In the genomic region with DNA sequence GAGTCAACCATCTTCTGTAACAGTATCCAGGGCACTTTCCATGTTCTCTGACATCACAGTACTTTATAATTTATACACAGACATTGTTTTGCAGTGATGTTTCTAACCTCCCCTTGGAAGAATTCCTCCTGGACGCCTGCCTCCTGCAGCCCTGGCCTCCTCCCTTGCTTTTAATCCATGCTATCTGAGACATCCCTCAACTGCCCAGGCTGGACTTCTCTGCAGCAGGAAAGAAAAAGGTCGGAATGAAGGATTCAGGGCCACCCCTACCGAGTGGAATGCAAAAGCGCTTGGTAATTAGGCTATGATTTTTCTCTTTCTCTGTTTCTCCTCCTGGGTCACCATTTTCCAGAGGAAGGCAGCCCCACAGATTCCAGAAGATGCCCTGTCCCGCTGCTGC, we compare ENCODE assay signal across 1 cellular context.
TF ChIP-seq lines count a peak whose summit lies in the region.

No MANE protein-coding gene starts in this region.

TF ChIP-seq in GM23338, 12 proteins besides CTCF, POLR2A, EP300 and RAD21:
- TF ChIP-seq, protein P1, sequence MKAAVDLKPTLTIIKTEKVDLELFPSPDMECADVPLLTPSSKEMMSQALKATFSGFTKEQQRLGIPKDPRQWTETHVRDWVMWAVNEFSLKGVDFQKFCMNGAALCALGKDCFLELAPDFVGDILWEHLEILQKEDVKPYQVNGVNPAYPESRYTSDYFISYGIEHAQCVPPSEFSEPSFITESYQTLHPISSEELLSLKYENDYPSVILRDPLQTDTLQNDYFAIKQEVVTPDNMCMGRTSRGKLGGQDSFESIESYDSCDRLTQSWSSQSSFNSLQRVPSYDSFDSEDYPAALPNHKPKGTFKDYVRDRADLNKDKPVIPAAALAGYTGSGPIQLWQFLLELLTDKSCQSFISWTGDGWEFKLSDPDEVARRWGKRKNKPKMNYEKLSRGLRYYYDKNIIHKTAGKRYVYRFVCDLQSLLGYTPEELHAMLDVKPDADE (IDR thresholded peaks at IDR 0.05) = no peak
- no peak for TF ChIP-seq POLR2AphosphoS5 (IDR thresholded peaks at IDR 0.05; ENCODE audit: low read depth)
- TF ChIP-seq, protein P2, sequence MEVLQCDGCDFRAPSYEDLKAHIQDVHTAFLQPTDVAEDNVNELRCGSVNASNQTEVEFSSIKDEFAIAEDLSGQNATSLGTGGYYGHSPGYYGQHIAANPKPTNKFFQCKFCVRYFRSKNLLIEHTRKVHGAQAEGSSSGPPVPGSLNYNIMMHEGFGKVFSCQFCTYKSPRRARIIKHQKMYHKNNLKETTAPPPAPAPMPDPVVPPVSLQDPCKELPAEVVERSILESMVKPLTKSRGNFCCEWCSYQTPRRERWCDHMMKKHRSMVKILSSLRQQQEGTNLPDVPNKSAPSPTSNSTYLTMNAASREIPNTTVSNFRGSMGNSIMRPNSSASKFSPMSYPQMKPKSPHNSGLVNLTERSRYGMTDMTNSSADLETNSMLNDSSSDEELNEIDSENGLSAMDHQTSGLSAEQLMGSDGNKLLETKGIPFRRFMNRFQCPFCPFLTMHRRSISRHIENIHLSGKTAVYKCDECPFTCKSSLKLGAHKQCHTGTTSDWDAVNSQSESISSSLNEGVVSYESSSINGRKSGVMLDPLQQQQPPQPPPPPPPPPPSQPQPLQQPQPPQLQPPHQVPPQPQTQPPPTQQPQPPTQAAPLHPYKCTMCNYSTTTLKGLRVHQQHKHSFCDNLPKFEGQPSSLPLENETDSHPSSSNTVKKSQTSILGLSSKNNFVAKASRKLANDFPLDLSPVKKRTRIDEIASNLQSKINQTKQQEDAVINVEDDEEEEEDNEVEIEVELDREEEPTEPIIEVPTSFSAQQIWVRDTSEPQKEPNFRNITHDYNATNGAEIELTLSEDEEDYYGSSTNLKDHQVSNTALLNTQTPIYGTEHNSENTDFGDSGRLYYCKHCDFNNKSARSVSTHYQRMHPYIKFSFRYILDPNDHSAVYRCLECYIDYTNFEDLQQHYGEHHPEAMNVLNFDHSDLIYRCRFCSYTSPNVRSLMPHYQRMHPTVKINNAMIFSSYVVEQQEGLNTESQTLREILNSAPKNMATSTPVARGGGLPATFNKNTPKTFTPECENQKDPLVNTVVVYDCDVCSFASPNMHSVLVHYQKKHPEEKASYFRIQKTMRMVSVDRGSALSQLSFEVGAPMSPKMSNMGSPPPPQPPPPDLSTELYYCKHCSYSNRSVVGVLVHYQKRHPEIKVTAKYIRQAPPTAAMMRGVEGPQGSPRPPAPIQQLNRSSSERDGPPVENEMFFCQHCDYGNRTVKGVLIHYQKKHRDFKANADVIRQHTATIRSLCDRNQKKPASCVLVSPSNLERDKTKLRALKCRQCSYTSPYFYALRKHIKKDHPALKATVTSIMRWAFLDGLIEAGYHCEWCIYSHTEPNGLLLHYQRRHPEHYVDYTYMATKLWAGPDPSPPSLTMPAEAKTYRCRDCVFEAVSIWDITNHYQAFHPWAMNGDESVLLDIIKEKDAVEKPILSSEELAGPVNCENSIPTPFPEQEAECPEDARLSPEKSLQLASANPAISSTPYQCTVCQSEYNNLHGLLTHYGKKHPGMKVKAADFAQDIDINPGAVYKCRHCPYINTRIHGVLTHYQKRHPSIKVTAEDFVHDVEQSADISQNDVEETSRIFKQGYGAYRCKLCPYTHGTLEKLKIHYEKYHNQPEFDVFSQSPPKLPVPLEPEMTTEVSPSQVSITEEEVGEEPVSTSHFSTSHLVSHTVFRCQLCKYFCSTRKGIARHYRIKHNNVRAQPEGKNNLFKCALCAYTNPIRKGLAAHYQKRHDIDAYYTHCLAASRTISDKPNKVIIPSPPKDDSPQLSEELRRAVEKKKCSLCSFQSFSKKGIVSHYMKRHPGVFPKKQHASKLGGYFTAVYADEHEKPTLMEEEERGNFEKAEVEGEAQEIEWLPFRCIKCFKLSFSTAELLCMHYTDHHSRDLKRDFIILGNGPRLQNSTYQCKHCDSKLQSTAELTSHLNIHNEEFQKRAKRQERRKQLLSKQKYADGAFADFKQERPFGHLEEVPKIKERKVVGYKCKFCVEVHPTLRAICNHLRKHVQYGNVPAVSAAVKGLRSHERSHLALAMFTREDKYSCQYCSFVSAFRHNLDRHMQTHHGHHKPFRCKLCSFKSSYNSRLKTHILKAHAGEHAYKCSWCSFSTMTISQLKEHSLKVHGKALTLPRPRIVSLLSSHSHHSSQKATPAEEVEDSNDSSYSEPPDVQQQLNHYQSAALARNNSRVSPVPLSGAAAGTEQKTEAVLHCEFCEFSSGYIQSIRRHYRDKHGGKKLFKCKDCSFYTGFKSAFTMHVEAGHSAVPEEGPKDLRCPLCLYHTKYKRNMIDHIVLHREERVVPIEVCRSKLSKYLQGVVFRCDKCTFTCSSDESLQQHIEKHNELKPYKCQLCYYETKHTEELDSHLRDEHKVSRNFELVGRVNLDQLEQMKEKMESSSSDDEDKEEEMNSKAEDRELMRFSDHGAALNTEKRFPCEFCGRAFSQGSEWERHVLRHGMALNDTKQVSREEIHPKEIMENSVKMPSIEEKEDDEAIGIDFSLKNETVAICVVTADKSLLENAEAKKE (CRISPR knock-in tag; IDR thresholded peaks at IDR 0.05) = no peak
- no peak for TF ChIP-seq NANOG (IDR thresholded peaks at IDR 0.05; ENCODE audit: borderline replicate concordance)
- TF ChIP-seq CREB1 (CRISPR knock-in tag; IDR thresholded peaks at IDR 0.05; ENCODE audit: low read depth) = no peak
